In genomic region chr4:152352645-152353116, GRCh38 we compare ENCODE assay signal across 8 cellular contexts.
A peak's percentile ranks its signal among the peaks of the same experiment; 100 is the strongest.
DNase-seq lines count a peak whose midpoint lies in the region; ATAC-seq and TF ChIP-seq lines count a peak whose summit lies in the region.

No MANE protein-coding gene starts in this region.

- no peak overlapping the region for H3K27ac ChIP-seq in GM23338 (ENCODE audit: low read depth)
- H3K27ac ChIP-seq in muscle layer of colon (ENCODE audit: low read depth, low read length): no peak overlapping the region
- peak overlapping the region; percentile 80 to 90 for H3K27ac ChIP-seq in uterus

- H3K9ac ChIP-seq in ES-I3 (ENCODE audit: low read depth, low read length) (peak overlapping the region; percentile 40), muscle layer of colon (ENCODE audit: low read length) (peak overlapping the region; percentile 9)

- ATAC-seq in GM23338 (peak; percentile 88), SK-N-SH treated with all-trans-retinoic acid at 6 μM for 48 hours (peak; percentile 100)

- H3K27me3 Mint-ChIP-seq in GM23338 (ENCODE audit: insufficient read depth, low read depth, poor library complexity): no peaks in the 10 kb centered on the region

- DNase-seq in GM23338 (ENCODE audit: low spot score) (peak; percentile 64), MV-4-11 (lab: John Stamatoyannopoulos, UW) (peak; percentile 18), epithelial cell of proximal tubule (ENCODE audit: low read depth) (peak; percentile 89), uterus (peak; percentile 70 to 81)
- DNase-seq in stimulated activated CD4-positive, alpha-beta T cell treated with anti-CD3 and anti-CD28 coated beads, Interleukin-12 subunit alpha, Interleukin-12 subunit beta, amount 100 ng/mL, for 4 hours: no peak

- H3K9me3 ChIP-seq in ES-I3 (ENCODE audit: control insufficient read depth, insufficient read depth, low read length): no peaks in the 10 kb centered on the region
- H3K9me3 ChIP-seq in muscle layer of colon (ENCODE audit: low read length): no peaks in the 10 kb centered on the region
- H3K9me3 ChIP-seq in uterus: no peaks in the 10 kb centered on the region

- peaks cover 14% of the 10 kb centered on the region for H3K4me1 ChIP-seq in ES-I3 (ENCODE audit: insufficient read depth, low read length)
- H3K4me1 ChIP-seq in GM23338 (ENCODE audit: insufficient read depth): peaks cover 11% of the 10 kb centered on the region; the same call in 1 of the 2 replicates
- no peaks in the 10 kb centered on the region for H3K4me1 ChIP-seq in muscle layer of colon (ENCODE audit: insufficient read depth, low read length)
- no peaks in the 10 kb centered on the region for H3K4me1 ChIP-seq in uterus

- peak; percentile 54 to 80 for TF ChIP-seq POLR2A in uterus (IDR thresholded peaks at IDR 0.05)

- intact Hi-C loops in uterus (cut with DNase I; ENCODE audit: low total_unique reads): no loop called here

- H3K4me3 Mint-ChIP-seq in GM23338: peak overlapping the region; percentile 4; the same call in 1 of the 3 replicates

- H3K36me3 ChIP-seq in ES-I3 (ENCODE audit: insufficient read depth, low read length) (no peaks in the 10 kb centered on the region), GM23338 (ENCODE audit: insufficient read depth) (no peaks in the 10 kb centered on the region), muscle layer of colon (ENCODE audit: insufficient read depth, low read length) (no peaks in the 10 kb centered on the region), uterus (no peaks in the 10 kb centered on the region)

- H3K4me3 ChIP-seq in GM23338: no peak overlapping the region
- H3K4me3 ChIP-seq in epithelial cell of proximal tubule (ENCODE audit: low read depth, low read length): peak overlapping the region; percentile 69
- peak overlapping the region; percentile 62 to 66 for H3K4me3 ChIP-seq in muscle layer of colon (ENCODE audit: low read depth in 1 of 2, low read length in 2 of 2)
- peak overlapping the region; percentile 43 to 50 for H3K4me3 ChIP-seq in uterus

- no peaks in the 10 kb centered on the region for H3K79me2 ChIP-seq in GM23338 (replicated peaks; ENCODE audit: insufficient read depth)

- H3K36me3 Mint-ChIP-seq in GM23338 (ENCODE audit: low read depth): no peaks in the 10 kb centered on the region

- peak overlapping the region; percentile 37 for H3K27ac Mint-ChIP-seq in GM23338

- H3F3A ChIP-seq in GM23338 (replicated peaks; ENCODE audit: low read depth): no peaks in the 10 kb centered on the region

- peak overlapping the region; percentile 13; the same call in 1 of the 2 replicates for H3K4me2 ChIP-seq in GM23338

- no peak overlapping the region for H2AFZ ChIP-seq in GM23338

- H3K27me3 ChIP-seq in GM23338 (ENCODE audit: insufficient read depth): no peaks in the 10 kb centered on the region
- H3K27me3 ChIP-seq in muscle layer of colon (ENCODE audit: control insufficient read depth in 1 of 2, insufficient read depth in 2 of 2, low read length in 2 of 2): no peaks in the 10 kb centered on the region
- no peaks in the 10 kb centered on the region for H3K27me3 ChIP-seq in uterus

- no peaks in the 10 kb centered on the region for H4K20me1 ChIP-seq in GM23338 (replicated peaks; ENCODE audit: insufficient read depth)

- no peaks in the 10 kb centered on the region for H3K9me3 Mint-ChIP-seq in GM23338

- H3K4me1 Mint-ChIP-seq in GM23338: peaks cover 18% of the 10 kb centered on the region

- TF ChIP-seq CTCF in GM23338 (conservative IDR thresholded peaks at IDR 0.05; ENCODE audit: low read depth in 2 of 2): 0 out of 4 replicates have a peak, but pooled peaks of 1 of the 2 experiments have one; percentile 1
- TF ChIP-seq CTCF in epithelial cell of proximal tubule (conservative IDR thresholded peaks at IDR 0.05; ENCODE audit: low read depth, low read length): no peak
- TF ChIP-seq CTCF in uterus (IDR thresholded peaks at IDR 0.05): peak in 1 of 4 experiments; percentile 7

- H3K9me2 ChIP-seq in GM23338 (ENCODE audit: insufficient read depth): no peaks in the 10 kb centered on the region

TF ChIP-seq in GM23338, 12 proteins besides CTCF, POLR2A, EP300 and RAD21 (continues in another document):
- TF ChIP-seq JUNB (IDR thresholded peaks at IDR 0.05; ENCODE audit: unreplicated experiment): no peak
- no peak for TF ChIP-seq NANOG (IDR thresholded peaks at IDR 0.05; ENCODE audit: borderline replicate concordance)
- TF ChIP-seq STAT1 (IDR thresholded peaks at IDR 0.05; ENCODE audit: unreplicated experiment): no peak
- no peak for TF ChIP-seq POLR2AphosphoS5 (IDR thresholded peaks at IDR 0.05; ENCODE audit: low read depth)
- no peak for TF ChIP-seq REST (IDR thresholded peaks at IDR 0.05; ENCODE audit: unreplicated experiment)

TF ChIP-seq in SK-N-SH treated with all-trans-retinoic acid at 6 μM for 48 hours, 23 proteins besides CTCF, POLR2A, EP300 and RAD21:
- 0 out of 2 replicates have a peak, but pooled peaks have one; percentile 8 for TF ChIP-seq TCF4 (CRISPR knock-in tag; IDR thresholded peaks at IDR 0.05; ENCODE audit: borderline replicate concordance)
- TF ChIP-seq PATZ1 (CRISPR knock-in tag; IDR thresholded peaks at IDR 0.05; ENCODE audit: borderline replicate concordance): peak; percentile 55; the same call in 1 of the 2 replicates
- peak; percentile 23; the same call in 1 of the 2 replicates for TF ChIP-seq TSHZ2 (CRISPR knock-in tag; IDR thresholded peaks at IDR 0.05)
- no peak for TF ChIP-seq CSDC2 (CRISPR knock-in tag; IDR thresholded peaks at IDR 0.05)
- no peak for TF ChIP-seq SNAI2 (CRISPR knock-in tag; IDR thresholded peaks at IDR 0.05)

Comparison
In these comparisons a context has a peak if more than half of its experiments do, and no peak if none do; other contexts are left out.
1. H3K27ac ChIP-seq: peak in uterus (2 of 2); none in GM23338 (single experiment) and muscle layer of colon (single experiment).